In the genomic region with DNA sequence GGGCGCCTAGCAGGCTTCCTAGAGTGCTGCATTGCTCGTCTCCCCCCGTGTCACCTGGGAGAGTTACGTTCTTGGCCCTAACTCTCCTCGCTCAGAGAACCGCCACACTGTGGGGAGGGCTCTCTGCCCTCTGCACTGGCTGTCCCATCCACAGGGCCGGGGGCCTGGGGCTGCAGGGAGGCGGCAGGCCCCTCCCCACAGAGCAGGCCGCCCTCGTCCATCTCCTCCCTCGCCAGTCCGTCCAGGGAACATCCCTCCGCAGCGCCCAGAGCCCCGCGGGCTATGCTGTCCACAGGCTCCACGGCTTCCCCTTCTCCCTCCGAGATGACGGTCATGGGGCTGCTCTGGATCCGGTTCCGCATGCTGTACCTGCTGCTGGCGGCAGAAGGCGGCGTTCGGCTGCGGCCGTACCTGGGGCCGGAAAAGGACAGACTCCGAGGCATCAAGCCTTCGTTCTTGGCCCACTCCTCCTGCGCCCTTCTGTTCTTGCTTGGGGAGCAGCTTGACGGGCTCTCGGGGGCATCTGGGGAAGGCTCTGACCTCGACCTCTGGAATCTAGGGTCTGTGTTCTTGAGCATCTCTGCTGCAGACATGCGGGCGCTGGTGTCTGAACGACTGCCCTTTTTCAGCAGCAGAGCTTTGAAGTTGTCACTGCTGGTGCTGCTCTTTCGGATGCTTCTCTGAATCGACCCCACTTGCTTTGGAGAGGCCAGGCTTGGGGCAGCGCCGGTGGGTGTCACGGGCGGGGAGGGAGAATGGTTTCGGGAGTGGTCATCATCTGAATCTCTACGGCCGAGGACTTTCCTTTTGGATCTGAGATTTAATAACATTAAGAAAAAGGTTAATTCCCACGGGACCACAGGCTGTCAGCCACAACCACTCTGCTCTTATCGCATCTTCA, we compare ENCODE assay signal across 27 cellular contexts. TPM values are rescaled to one million over a fixed set of nuclear protein-coding genes. Genes with fewer than 3 reads are reported as not detected.
"Had no signal": no experiment of that assay in that cellular context is flagged by ENCODE, and none has a peak within 500 bp of the region (broad histone marks: within the 10 kb centered on the region; RNA-seq: fewer than 3 reads in every experiment).

No MANE protein-coding gene starts in this region.

- H3K4me1 Mint-ChIP-seq: activated T-helper 17 cell treated with anti-CD3 and anti-CD28 coated beads, Interleukin-2, amount 50 U/mL, for 72 hours had no signal

- H3K27ac Mint-ChIP-seq: activated CD4-positive, alpha-beta memory T cell treated with anti-CD3 and anti-CD28 coated beads, Interleukin-2, amount 10 ng/mL, durations not matched to agents 7 days and 5 days; activated CD4-positive, alpha-beta T cell treated with anti-CD3 and anti-CD28 coated beads for 36 hours; activated CD8-positive, alpha-beta memory T cell treated with anti-CD3 and anti-CD28 coated beads, Interleukin-2, amount 10 ng/mL, durations not matched to agents 7 days and 5 days; activated naive CD8-positive, alpha-beta T cell treated with anti-CD3 and anti-CD28 coated beads for 36 hours; activated T-helper 17 cell treated with anti-CD3 and anti-CD28 coated beads, Interleukin-2, amount 50 U/mL, for 72 hours; memory B cell; naive B cell; T-helper 2 cell treated with Interferon-gamma antibody and Interleukin-4, amounts not matched to agents 5 μg/mL and 100 μg/mL, for 36 hours had no signal

- H3K4me3 Mint-ChIP-seq: activated CD4-positive, alpha-beta memory T cell treated with anti-CD3 and anti-CD28 coated beads, Interleukin-2, amount 10 ng/mL, durations not matched to agents 7 days and 5 days; activated CD4-positive, alpha-beta T cell treated with anti-CD3 and anti-CD28 coated beads for 36 hours; activated CD8-positive, alpha-beta memory T cell treated with anti-CD3 and anti-CD28 coated beads, Interleukin-2, amount 10 ng/mL, durations not matched to agents 7 days and 5 days; activated naive CD8-positive, alpha-beta T cell treated with anti-CD3 and anti-CD28 coated beads for 36 hours; activated T-helper 17 cell treated with anti-CD3 and anti-CD28 coated beads, Interleukin-2, amount 50 U/mL, for 72 hours; memory B cell; naive B cell; neural crest cell; T-helper 2 cell treated with Interferon-gamma antibody and Interleukin-4, amounts not matched to agents 5 μg/mL and 100 μg/mL, for 36 hours had no signal

- ATAC-seq: activated CD4-positive, alpha-beta T cell treated with anti-CD3 and anti-CD28 coated beads for 36 hours; activated CD8-positive, alpha-beta memory T cell treated with anti-CD3 and anti-CD28 coated beads, Interleukin-2, amount 10 ng/mL, durations not matched to agents 7 days and 5 days; activated T-helper 17 cell treated with anti-CD3 and anti-CD28 coated beads, Interleukin-2, amount 50 U/mL, for 72 hours; body of pancreas; foreskin keratinocyte; mucosa of descending colon had no signal

- H3K27ac ChIP-seq: body of pancreas, foreskin keratinocyte, prostate gland, thyroid gland had no signal

- H3K36me3 Mint-ChIP-seq: activated CD8-positive, alpha-beta memory T cell treated with anti-CD3 and anti-CD28 coated beads, Interleukin-2, amount 10 ng/mL, durations not matched to agents 7 days and 5 days had no signal

- H3K9me3 ChIP-seq: body of pancreas, left ventricle myocardium inferior, mucosa of descending colon, prostate gland, thyroid gland had no signal

- H3K4me1 ChIP-seq: body of pancreas, foreskin keratinocyte, prostate gland, thyroid gland had no signal

- DNase-seq: activated CD4-positive, alpha-beta memory T cell treated with anti-CD3 and anti-CD28 coated beads, Interleukin-2, amount 10 ng/mL, durations not matched to agents 7 days and 5 days; activated CD4-positive, alpha-beta T cell treated with anti-CD3 and anti-CD28 coated beads for 36 hours; activated CD8-positive, alpha-beta memory T cell treated with anti-CD3 and anti-CD28 coated beads, Interleukin-2, amount 10 ng/mL, durations not matched to agents 7 days and 5 days; activated naive CD4-positive, alpha-beta T cell; activated naive CD8-positive, alpha-beta T cell treated with anti-CD3 and anti-CD28 coated beads for 36 hours; amniotic stem cell; body of pancreas; foreskin keratinocyte; hippocampal formation; left ventricle myocardium inferior; naive B cell; small intestine; stimulated activated CD4-positive, alpha-beta T cell treated with anti-CD3 and anti-CD28 coated beads, Interleukin-15, amount 100 ng/mL, for 24 hours; stimulated activated CD4-positive, alpha-beta T cell treated with anti-CD3 and anti-CD28 coated beads, Interleukin-4, amount 100 ng/mL, for 1 hour; thyroid gland had no signal

- H3K27me3 Mint-ChIP-seq: activated CD4-positive, alpha-beta T cell treated with anti-CD3 and anti-CD28 coated beads for 36 hours; activated CD8-positive, alpha-beta memory T cell treated with anti-CD3 and anti-CD28 coated beads, Interleukin-2, amount 10 ng/mL, durations not matched to agents 7 days and 5 days; activated naive CD8-positive, alpha-beta T cell treated with anti-CD3 and anti-CD28 coated beads for 36 hours; activated T-helper 17 cell treated with anti-CD3 and anti-CD28 coated beads, Interleukin-2, amount 50 U/mL, for 72 hours had no signal

- H3K27me3 ChIP-seq: body of pancreas, foreskin keratinocyte, thyroid gland had no signal

- H3K9me3 Mint-ChIP-seq: activated CD4-positive, alpha-beta memory T cell treated with anti-CD3 and anti-CD28 coated beads, Interleukin-2, amount 10 ng/mL, durations not matched to agents 7 days and 5 days; activated naive CD8-positive, alpha-beta T cell treated with anti-CD3 and anti-CD28 coated beads for 36 hours; activated T-helper 17 cell treated with anti-CD3 and anti-CD28 coated beads, Interleukin-2, amount 50 U/mL, for 72 hours; memory B cell; naive B cell; neural crest cell; T-helper 2 cell treated with Interferon-gamma antibody and Interleukin-4, amounts not matched to agents 5 μg/mL and 100 μg/mL, for 36 hours had no signal

RNA-seq across cellular contexts. Expression of a gene that starts 46.5 kb away (rescaled TPM):
- total RNA-seq: activated CD4-positive, alpha-beta memory T cell treated with anti-CD3 and anti-CD28 coated beads, Interleukin-2, amount 10 ng/mL, durations not matched to agents 7 days and 5 days; activated CD4-positive, alpha-beta T cell treated with anti-CD3 and anti-CD28 coated beads for 36 hours; activated CD8-positive, alpha-beta memory T cell treated with anti-CD3 and anti-CD28 coated beads, Interleukin-2, amount 10 ng/mL, durations not matched to agents 7 days and 5 days; activated naive CD8-positive, alpha-beta T cell treated with anti-CD3 and anti-CD28 coated beads for 36 hours; activated T-helper 17 cell treated with anti-CD3 and anti-CD28 coated beads, Interleukin-2, amount 50 U/mL, for 72 hours; body of pancreas; cardiac septum; dermis microvascular lymphatic vessel endothelial cell; fibroblast of lung; foreskin keratinocyte; left ventricle myocardium inferior; neural crest cell; osteocyte; prostate gland; right cardiac atrium; thyroid gland; urinary bladder had no signal
